8 cellular contexts compared by ENCODE assay signal in the genomic region with DNA sequence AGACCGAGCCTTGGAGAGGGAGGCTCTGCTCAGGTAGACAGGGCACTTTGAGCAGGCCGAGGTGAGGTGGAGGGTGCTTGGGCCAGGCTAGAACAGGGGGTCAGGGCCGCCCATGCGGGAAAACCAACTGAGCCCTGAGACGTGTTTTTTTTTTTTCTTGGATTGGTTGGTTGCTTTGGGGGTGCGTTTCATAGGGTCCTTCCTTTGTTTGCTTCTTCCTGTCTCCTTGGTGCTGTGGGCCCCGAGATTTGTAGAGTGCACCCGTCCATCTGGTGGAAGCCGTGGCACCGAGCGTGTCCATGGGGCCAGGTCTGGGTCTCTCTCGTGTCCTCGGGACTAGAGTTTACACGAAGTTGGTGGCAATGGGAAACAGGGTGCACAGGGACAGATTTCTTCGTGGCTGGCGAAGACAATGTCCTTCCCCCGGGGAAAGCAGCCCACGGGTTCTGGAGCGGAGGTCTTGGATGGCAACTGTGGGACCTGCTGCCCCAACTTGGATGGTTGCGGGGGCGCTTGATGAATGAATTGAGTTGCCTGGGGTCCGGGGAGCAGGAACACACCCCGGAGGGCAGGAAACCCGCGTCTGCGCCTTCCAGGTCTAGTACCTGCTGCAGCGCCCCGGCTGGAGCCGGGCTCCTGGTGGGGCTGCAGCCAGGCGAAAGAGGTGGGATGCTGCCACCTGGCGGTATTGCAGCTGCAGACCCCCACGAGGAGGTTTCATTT.
DNase-seq lines count a peak whose midpoint lies in the region; FAIRE-seq and TF ChIP-seq lines count a peak whose summit lies in the region.
"Not testable (repeated sequence)": the region's sequence is repeated elsewhere in the genome, so short reads cannot be mapped to it uniquely, and the experiment has no call there.

No MANE protein-coding gene starts in this region.

- peaks cover 14% of the 10 kb centered on the region for H3K27me3 Mint-ChIP-seq in endothelial cell (ENCODE audit: unreplicated experiment)

- TF ChIP-seq CTCF in GM06990 (IDR thresholded peaks at IDR 0.05; ENCODE audit: insufficient read depth, low read length, poor library complexity, severe bottlenecking) (peak; percentile 6), HFF-Myc (IDR thresholded peaks at IDR 0.05; ENCODE audit: low read depth, low read length, missing control alignments) (peak; percentile 21), NB4 (IDR thresholded peaks at IDR 0.05; ENCODE audit: low read depth, low read length) (peak; percentile 47)
- TF ChIP-seq CTCF in endothelial cell (IDR thresholded peaks at IDR 0.05; ENCODE audit: unreplicated experiment): not testable (repeated sequence)

- not testable (repeated sequence) for H3K27me3 ChIP-seq in GM06990 (replicated peaks; ENCODE audit: control insufficient read depth, insufficient read depth, low read length)

- DNase-seq in GM06990 (ENCODE audit: extremely low read depth, insufficient read length); HFF-Myc (ENCODE audit: extremely low read depth, low read depth); endothelial cell (ENCODE audit: low spot score): not testable (repeated sequence)
- peak; percentile 62 for DNase-seq in NB4 (ENCODE audit: low read depth)
- peak; percentile 79 for DNase-seq in SK-MEL-5 (ENCODE audit: low read depth, low spot score)
- DNase-seq in activated CD8-positive, alpha-beta memory T cell treated with anti-CD3 and anti-CD28 coated beads for 24 hours: peak; percentile 51
- DNase-seq in mesenteric fat pad (ENCODE audit: low spot score): peak; percentile 89
- peak; percentile 52 for DNase-seq in urothelium cell line (ENCODE audit: low spot score)

- peak overlapping the region; percentile 83 for H3K4me3 Mint-ChIP-seq in endothelial cell (ENCODE audit: unreplicated experiment)

- peak overlapping the region; percentile 67 for H3K27ac Mint-ChIP-seq in endothelial cell (ENCODE audit: unreplicated experiment)

- in situ Hi-C loops in SK-MEL-5 (cut with HindIII; ENCODE audit: low pct_unique_long_range_greater_than_20kb, low sequenced_read_pairs): not testable (repeated sequence)

- FAIRE-seq in urothelium cell line (lab: Jason Lieb, UNC): not testable (repeated sequence)

- not testable (repeated sequence) for H3K4me3 ChIP-seq in GM06990 (replicated peaks; ENCODE audit: low read depth, low read length); HFF-Myc (replicated peaks; ENCODE audit: low read depth, low read length); NB4 (ENCODE audit: low read depth, low read length)

- H3K4me1 Mint-ChIP-seq in endothelial cell (ENCODE audit: unreplicated experiment): not testable (repeated sequence)

- H3K9me3 Mint-ChIP-seq in endothelial cell (ENCODE audit: unreplicated experiment): peaks cover 41% of the 10 kb centered on the region

- not testable (repeated sequence) for H3K36me3 ChIP-seq in GM06990 (ENCODE audit: control insufficient read depth, insufficient read depth, low read length)

- peaks cover 13% of the 10 kb centered on the region for H3K36me3 Mint-ChIP-seq in endothelial cell (ENCODE audit: low read depth, unreplicated experiment)

- not testable (repeated sequence) for TF ChIP-seq POLR2A in NB4 (IDR thresholded peaks at IDR 0.05; ENCODE audit: extremely low read depth, insufficient read length)
